In the genomic region with DNA sequence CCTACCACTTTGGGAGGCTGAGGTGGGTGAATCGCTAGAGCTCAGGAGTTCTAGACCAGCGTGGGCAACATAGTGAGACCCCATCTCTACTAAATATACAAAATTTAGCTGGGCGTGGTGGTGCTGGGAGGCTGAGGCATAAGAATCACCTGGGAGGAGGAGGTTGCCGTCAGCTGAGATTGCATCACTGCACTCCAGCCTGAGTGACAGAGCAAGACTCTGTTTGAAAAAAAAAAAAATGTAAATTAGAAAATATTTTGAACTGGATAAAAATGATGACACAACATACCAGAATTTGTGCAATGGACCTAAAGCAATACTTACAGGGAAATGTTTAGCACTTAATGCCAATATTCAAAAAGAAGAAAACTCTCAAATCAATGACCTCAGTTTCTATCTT, we compare ENCODE assay signal across 16 cellular contexts. TPM values are rescaled to one million over a fixed set of nuclear protein-coding genes. Genes with fewer than 3 reads are reported as not detected.
A peak's percentile ranks its signal among the peaks of the same experiment; 100 is the strongest.
DNase-seq lines count a peak whose midpoint lies in the region; ATAC-seq, FAIRE-seq and TF ChIP-seq lines count a peak whose summit lies in the region.
"Had no signal": no experiment of that assay in that cellular context is flagged by ENCODE, and none has a peak within 500 bp of the region (broad histone marks: within the 10 kb centered on the region; RNA-seq: fewer than 3 reads in every experiment).

No MANE protein-coding gene starts in this region.

- H3K27ac Mint-ChIP-seq in MCF 10A (ENCODE audit: low read depth, unreplicated experiment): no peak overlapping the region
- H3K27ac Mint-ChIP-seq: CD4-positive, CD25-positive, alpha-beta regulatory T cell had no signal

- H3K27me3 ChIP-seq in breast epithelium (no peaks in the 10 kb centered on the region), bronchial epithelial cell (ENCODE audit: control insufficient read depth, insufficient read depth, low read length) (no peaks in the 10 kb centered on the region)
- H3K27me3 ChIP-seq: BLaER1 treated with 17β-estradiol and CSF1 and Interleukin-3, amounts not matched to agents 10 nM and 100 nM had no signal

- POLR2A ChIA-PET in MCF 10A (lab: Yijun Ruan, JAX): interaction anchor here (0.6 to 0.7 kb wide), 3 partner anchors 14 to 642 kb away, joined by 3 to 4 read pairs (median 3); no protein-coding TSS in a partner anchor

- H3K36me3 ChIP-seq in breast epithelium (no peaks in the 10 kb centered on the region), bronchial epithelial cell (ENCODE audit: control insufficient read depth, insufficient read depth, low read length) (no peaks in the 10 kb centered on the region)

- no peaks in the 10 kb centered on the region for H3K4me1 ChIP-seq in breast epithelium

- peaks cover 5% of the 10 kb centered on the region for H3K36me3 Mint-ChIP-seq in MCF 10A (ENCODE audit: insufficient read depth, unreplicated experiment)

- TF ChIP-seq CTCF in MCF 10A (IDR thresholded peaks at IDR 0.05; ENCODE audit: unreplicated experiment) (no peak), breast epithelium (IDR thresholded peaks at IDR 0.05) (no peak), bronchial epithelial cell (IDR thresholded peaks at IDR 0.05; ENCODE audit: insufficient read depth, low read length, severe bottlenecking) (no peak)

- no peak overlapping the region for H3K4me3 Mint-ChIP-seq in MCF 10A (ENCODE audit: unreplicated experiment)
- H3K4me3 Mint-ChIP-seq: CD4-positive, CD25-positive, alpha-beta regulatory T cell had no signal

- peaks cover 15% of the 10 kb centered on the region for H3K4me1 Mint-ChIP-seq in MCF 10A (ENCODE audit: insufficient read depth, unreplicated experiment)

- no peaks in the 10 kb centered on the region for H3K9me3 Mint-ChIP-seq in MCF 10A (ENCODE audit: unreplicated experiment)
- H3K9me3 Mint-ChIP-seq: CD4-positive, CD25-positive, alpha-beta regulatory T cell had no signal

- H3K4me3 ChIP-seq in breast epithelium (no peak overlapping the region), bronchial epithelial cell (ENCODE audit: low read depth, low read length) (no peak overlapping the region)
- H3K4me3 ChIP-seq: BLaER1 treated with 17β-estradiol and CSF1 and Interleukin-3, amounts not matched to agents 10 nM and 100 nM; GM23248 had no signal

- CTCF ChIA-PET in MCF 10A (lab: Yijun Ruan, JAX): interaction anchor here (0.6 to 1.6 kb wide), 5 partner anchors 15 to 405 kb away, joined by 3 to 5 read pairs (median 3); no protein-coding TSS in a partner anchor

- BruUV-seq in MCF 10A (replicated peaks; lab: Mats Ljungman, UMichigan): no TSS peak

- intact Hi-C loops in MCF 10A (cut with micrococcal nuclease): no loop called here
- intact Hi-C loops in breast epithelium (cut with DNase I; ENCODE audit: low total_unique reads): no loop called here

- TF ChIP-seq POLR2A in breast epithelium (IDR thresholded peaks at IDR 0.05): no peak

- H3K9me3 ChIP-seq in breast epithelium: no peaks in the 10 kb centered on the region
- H3K9me3 ChIP-seq: BLaER1 treated with 17β-estradiol and CSF1 and Interleukin-3, amounts not matched to agents 10 nM and 100 nM had no signal

- H3K27ac ChIP-seq in breast epithelium (no peak overlapping the region), caudate nucleus (ENCODE audit: low read depth, low read length) (no peak overlapping the region)
- H3K27ac ChIP-seq: BLaER1 treated with 17β-estradiol and CSF1 and Interleukin-3, amounts not matched to agents 10 nM and 100 nM; GM23248 had no signal

- no peak for ATAC-seq in HG02798 (IDR thresholded peaks at IDR 0.05; ENCODE audit: poor library complexity, unreplicated experiment)

- DNase-seq in MCF 10A (ENCODE audit: unreplicated experiment) (peak; percentile 34), breast epithelium (ENCODE audit: low spot score in 2 of 2) (no peak), bronchial epithelial cell (ENCODE audit: low read depth) (peak; percentile 20), fibroblast of gingiva (ENCODE audit: low read depth) (peak; percentile 15), caudate nucleus (lab: John Stamatoyannopoulos, UW) (no peak), NCI-H446 treated with DMSO at 0.1 percent for 48 hours (lab: John Stamatoyannopoulos, UW) (no peak)
- DNase-seq in activated naive CD4-positive, alpha-beta T cell treated with anti-CD3 and anti-CD28 coated beads, Interleukin-2, amount 50 U/mL, for 16 hours: no peak
- DNase-seq: 8988T; AML-193; CD4-positive, CD25-positive, alpha-beta regulatory T cell; DMS53; GF-D8; GM23248; H7 had no signal

- no peak for FAIRE-seq in bronchial epithelial cell (lab: Jason Lieb, UNC)

- H3K27me3 Mint-ChIP-seq in MCF 10A (ENCODE audit: insufficient read depth, unreplicated experiment): no peaks in the 10 kb centered on the region
- H3K27me3 Mint-ChIP-seq: CD4-positive, CD25-positive, alpha-beta regulatory T cell had no signal

RNA-seq across cellular contexts. Expression of gene ATG16L2, which starts 46.4 kb away (rescaled TPM):
- total RNA-seq in MCF 10A (2022) (9.9 and 11.2 TPM in 2 replicates), breast epithelium (10 to 100 TPM; 18.7 to 39.2 (median 28.2) TPM), bronchial epithelial cell (5.3 and 8.1 TPM in 2 replicates)

Comparison
In these comparisons a context has a peak if more than half of its experiments do, and no peak if none do; other contexts are left out.
1. DNase-seq: peak in MCF 10A (single experiment), bronchial epithelial cell (single experiment) and fibroblast of gingiva (single experiment); none in breast epithelium (0 of 2), caudate nucleus (0 of 61), NCI-H446 treated with DMSO at 0.1 percent for 48 hours (single experiment) and activated naive CD4-positive, alpha-beta T cell treated with anti-CD3 and anti-CD28 coated beads, Interleukin-2, amount 50 U/mL, for 16 hours (single experiment).